ENCODE assay signal across 1 cellular context in the genomic region with DNA sequence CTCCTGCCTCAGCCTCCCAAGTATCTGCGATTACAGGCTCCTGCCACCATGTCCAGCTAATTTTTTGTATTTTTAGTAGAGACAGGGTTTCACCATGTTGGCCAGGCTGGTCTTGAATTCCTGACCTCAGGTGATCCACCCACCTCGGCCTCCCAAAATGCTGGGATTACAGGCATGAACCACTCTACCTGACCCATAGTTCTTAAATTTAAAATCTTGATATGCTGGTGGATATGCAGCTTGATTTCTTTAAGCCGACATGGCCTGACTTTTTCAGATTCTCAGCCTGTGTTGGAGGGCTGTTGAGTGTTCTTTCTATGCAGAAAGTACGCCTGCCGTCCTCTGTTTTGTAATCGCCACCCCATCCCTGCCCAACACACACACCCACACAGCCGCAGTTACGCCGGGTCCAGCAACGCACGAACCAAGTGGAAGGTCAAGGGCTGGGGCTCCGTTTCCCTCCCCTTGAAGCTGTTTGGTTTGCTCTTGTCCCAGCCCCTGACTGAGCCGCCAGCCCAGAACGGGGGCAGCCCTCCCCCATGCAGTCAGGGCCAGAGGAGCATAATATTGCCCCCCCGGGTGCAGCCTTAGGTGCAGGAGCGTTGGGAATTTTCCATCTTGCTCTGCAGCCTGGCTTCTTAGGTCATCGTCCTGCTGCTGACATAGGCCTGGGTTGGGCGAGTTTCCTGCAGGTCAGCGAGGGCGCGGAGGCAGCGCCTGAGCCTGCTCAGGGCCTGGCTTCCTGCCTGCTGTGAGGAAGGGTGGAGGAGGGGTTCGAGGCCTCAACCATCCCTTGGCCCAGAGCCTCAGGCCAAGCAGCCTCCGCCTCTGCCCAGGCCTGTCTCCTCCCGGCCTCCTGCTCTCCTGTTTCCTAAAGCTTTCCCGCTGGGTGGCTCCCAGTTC.
TF ChIP-seq lines count a peak whose summit lies in the region.

No MANE protein-coding gene starts in this region.

TF ChIP-seq in HepG2, 621 proteins besides CTCF, POLR2A, EP300 and RAD21 (continued from another document and continues in another):
- peak; percentile 81; the same call in 1 of the 2 replicates for TF ChIP-seq HNF4G (IDR thresholded peaks at IDR 0.05; ENCODE audit: borderline replicate concordance, low read depth, low read length)
- TF ChIP-seq HNF4G (CRISPR knock-in tag; IDR thresholded peaks at IDR 0.05; ENCODE audit: borderline replicate concordance, low read depth), result peak; percentile 93
- no peak; the same call in none of the 2 replicates for TF ChIP-seq GLI4 (CRISPR knock-in tag; IDR thresholded peaks at IDR 0.05; ENCODE audit: borderline replicate concordance)
- no peak for TF ChIP-seq FLYWCH1 (CRISPR knock-in tag; IDR thresholded peaks at IDR 0.05)
- TF ChIP-seq SALL2 (CRISPR knock-in tag; IDR thresholded peaks at IDR 0.05), result peak; percentile 100
- TF ChIP-seq ZSCAN30 (CRISPR knock-in tag; IDR thresholded peaks at IDR 0.05), result no peak
- no peak; the same call in 1 of the 2 replicates for TF ChIP-seq ZNF484 (CRISPR knock-in tag; IDR thresholded peaks at IDR 0.05; ENCODE audit: borderline replicate concordance, low read depth)
- TF ChIP-seq YEATS4 (CRISPR knock-in tag; IDR thresholded peaks at IDR 0.05; ENCODE audit: borderline replicate concordance), result peak; percentile 98
- TF ChIP-seq ZNF577 (CRISPR knock-in tag; IDR thresholded peaks at IDR 0.05; ENCODE audit: borderline replicate concordance, low read depth), result no peak
- TF ChIP-seq, protein P1, sequence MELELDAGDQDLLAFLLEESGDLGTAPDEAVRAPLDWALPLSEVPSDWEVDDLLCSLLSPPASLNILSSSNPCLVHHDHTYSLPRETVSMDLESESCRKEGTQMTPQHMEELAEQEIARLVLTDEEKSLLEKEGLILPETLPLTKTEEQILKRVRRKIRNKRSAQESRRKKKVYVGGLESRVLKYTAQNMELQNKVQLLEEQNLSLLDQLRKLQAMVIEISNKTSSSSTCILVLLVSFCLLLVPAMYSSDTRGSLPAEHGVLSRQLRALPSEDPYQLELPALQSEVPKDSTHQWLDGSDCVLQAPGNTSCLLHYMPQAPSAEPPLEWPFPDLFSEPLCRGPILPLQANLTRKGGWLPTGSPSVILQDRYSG (CRISPR knock-in tag; IDR thresholded peaks at IDR 0.05), result peak; percentile 93; the same call in 1 of the 2 replicates
- peak; percentile 62 for TF ChIP-seq NFYC (CRISPR knock-in tag; IDR thresholded peaks at IDR 0.05)
- no peak for TF ChIP-seq ELK4 (CRISPR knock-in tag; IDR thresholded peaks at IDR 0.05; ENCODE audit: borderline replicate concordance)
- TF ChIP-seq ZSCAN25 (CRISPR knock-in tag; IDR thresholded peaks at IDR 0.05), result peak; percentile 94
- TF ChIP-seq TBX3 (IDR thresholded peaks at IDR 0.05; ENCODE audit: borderline replicate concordance), result peak; percentile 84; the same call in 1 of the 2 replicates
- no peak for TF ChIP-seq ZNF18 (CRISPR knock-in tag; IDR thresholded peaks at IDR 0.05; ENCODE audit: insufficient replicate concordance)
- TF ChIP-seq ZBTB33 (CRISPR knock-in tag; IDR thresholded peaks at IDR 0.05), result peak; percentile 87
- no peak for TF ChIP-seq HMGA1 (CRISPR knock-in tag; conservative IDR thresholded peaks at IDR 0.05)
- TF ChIP-seq ZNF569 (CRISPR knock-in tag; IDR thresholded peaks at IDR 0.05; ENCODE audit: borderline replicate concordance), result 0 out of 2 replicates have a peak, but pooled peaks have one; percentile 86
- peak; percentile 90 for TF ChIP-seq SIX4 (CRISPR knock-in tag; IDR thresholded peaks at IDR 0.05)
- no peak for TF ChIP-seq ZHX1 (CRISPR knock-in tag; IDR thresholded peaks at IDR 0.05; ENCODE audit: low read depth)
- TF ChIP-seq, protein P2, sequence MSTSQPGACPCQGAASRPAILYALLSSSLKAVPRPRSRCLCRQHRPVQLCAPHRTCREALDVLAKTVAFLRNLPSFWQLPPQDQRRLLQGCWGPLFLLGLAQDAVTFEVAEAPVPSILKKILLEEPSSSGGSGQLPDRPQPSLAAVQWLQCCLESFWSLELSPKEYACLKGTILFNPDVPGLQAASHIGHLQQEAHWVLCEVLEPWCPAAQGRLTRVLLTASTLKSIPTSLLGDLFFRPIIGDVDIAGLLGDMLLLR (CRISPR knock-in tag; IDR thresholded peaks at IDR 0.05), result peak; percentile 87
- TF ChIP-seq RFXANK (CRISPR knock-in tag; IDR thresholded peaks at IDR 0.05), result peak; percentile 88; the same call in 1 of the 2 replicates
- no peak for TF ChIP-seq TBX2 (CRISPR knock-in tag; IDR thresholded peaks at IDR 0.05; ENCODE audit: borderline replicate concordance)
- TF ChIP-seq ATF3 (CRISPR knock-in tag; IDR thresholded peaks at IDR 0.05), result peak; percentile 85
- no peak for TF ChIP-seq THYN1 (CRISPR knock-in tag; IDR thresholded peaks at IDR 0.05; ENCODE audit: borderline replicate concordance, low read depth)
- peak; percentile 98 for TF ChIP-seq ZNF333 (CRISPR knock-in tag; IDR thresholded peaks at IDR 0.05; ENCODE audit: borderline replicate concordance)
- TF ChIP-seq U2AF1 (optimal IDR thresholded peaks at IDR 0.05; ENCODE audit: low read depth, low read length), result peak; percentile 98
- TF ChIP-seq JARID2 (CRISPR knock-in tag; IDR thresholded peaks at IDR 0.05; ENCODE audit: insufficient replicate concordance), result no peak
- TF ChIP-seq POLR2G (IDR thresholded peaks at IDR 0.05; ENCODE audit: low read depth, low read length), result peak; percentile 96
- TF ChIP-seq, protein P3, sequence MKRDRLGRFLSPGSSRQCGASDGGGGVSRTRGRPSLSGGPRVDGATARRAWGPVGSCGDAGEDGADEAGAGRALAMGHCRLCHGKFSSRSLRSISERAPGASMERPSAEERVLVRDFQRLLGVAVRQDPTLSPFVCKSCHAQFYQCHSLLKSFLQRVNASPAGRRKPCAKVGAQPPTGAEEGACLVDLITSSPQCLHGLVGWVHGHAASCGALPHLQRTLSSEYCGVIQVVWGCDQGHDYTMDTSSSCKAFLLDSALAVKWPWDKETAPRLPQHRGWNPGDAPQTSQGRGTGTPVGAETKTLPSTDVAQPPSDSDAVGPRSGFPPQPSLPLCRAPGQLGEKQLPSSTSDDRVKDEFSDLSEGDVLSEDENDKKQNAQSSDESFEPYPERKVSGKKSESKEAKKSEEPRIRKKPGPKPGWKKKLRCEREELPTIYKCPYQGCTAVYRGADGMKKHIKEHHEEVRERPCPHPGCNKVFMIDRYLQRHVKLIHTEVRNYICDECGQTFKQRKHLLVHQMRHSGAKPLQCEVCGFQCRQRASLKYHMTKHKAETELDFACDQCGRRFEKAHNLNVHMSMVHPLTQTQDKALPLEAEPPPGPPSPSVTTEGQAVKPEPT (CRISPR knock-in tag; IDR thresholded peaks at IDR 0.05; ENCODE audit: low read depth), result peak; percentile 97
- peak; percentile 93 for TF ChIP-seq FOSL2 (CRISPR knock-in tag; IDR thresholded peaks at IDR 0.05)
- TF ChIP-seq ZNF552 (CRISPR knock-in tag; IDR thresholded peaks at IDR 0.05; ENCODE audit: borderline replicate concordance), result peak; percentile 97
- peak; percentile 100 for TF ChIP-seq GTF3A (CRISPR knock-in tag; conservative IDR thresholded peaks at IDR 0.05)
- TF ChIP-seq PHF5A (CRISPR knock-in tag; IDR thresholded peaks at IDR 0.05; ENCODE audit: low read depth, unreplicated experiment), result peak; percentile 96
- TF ChIP-seq SMAD9 (CRISPR knock-in tag; IDR thresholded peaks at IDR 0.05), result no peak
- 0 out of 2 replicates have a peak, but pooled peaks have one; percentile 5 for TF ChIP-seq ZNF24 (IDR thresholded peaks at IDR 0.05)
- TF ChIP-seq ARID3A (IDR thresholded peaks at IDR 0.05; ENCODE audit: low read depth, low read length), result peak; percentile 74; the same call in 1 of the 2 replicates
- TF ChIP-seq GRHL1 (CRISPR knock-in tag; conservative IDR thresholded peaks at IDR 0.05), result no peak
- TF ChIP-seq SP5 (CRISPR knock-in tag; IDR thresholded peaks at IDR 0.05; ENCODE audit: borderline replicate concordance, low read depth), result peak; percentile 100
- TF ChIP-seq ZNF3 (CRISPR knock-in tag; IDR thresholded peaks at IDR 0.05), result peak; percentile 42; the same call in 1 of the 2 replicates
- no peak for TF ChIP-seq ZNF282 (IDR thresholded peaks at IDR 0.05; ENCODE audit: partially characterized antibody)
- no peak for TF ChIP-seq CENPX (CRISPR knock-in tag; IDR thresholded peaks at IDR 0.05)
- no peak for TF ChIP-seq ZNF432 (CRISPR knock-in tag; IDR thresholded peaks at IDR 0.05; ENCODE audit: borderline replicate concordance)
- no peak for TF ChIP-seq ZNF10 (CRISPR knock-in tag; IDR thresholded peaks at IDR 0.05; ENCODE audit: borderline replicate concordance, low read depth)
- no peak for TF ChIP-seq ZFP36L1 (CRISPR knock-in tag; IDR thresholded peaks at IDR 0.05)
- TF ChIP-seq, protein P4, sequence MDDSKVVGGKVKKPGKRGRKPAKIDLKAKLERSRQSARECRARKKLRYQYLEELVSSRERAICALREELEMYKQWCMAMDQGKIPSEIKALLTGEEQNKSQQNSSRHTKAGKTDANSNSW (CRISPR knock-in tag; IDR thresholded peaks at IDR 0.05; ENCODE audit: borderline replicate concordance), result no peak
